In genomic region chr4:88144866-88145300, GRCh38 we compare ENCODE assay signal across 1 cellular context.
TF ChIP-seq lines count a peak whose summit lies in the region.

No MANE protein-coding gene starts in this region.

TF ChIP-seq in IMR-90, 13 proteins besides CTCF, POLR2A, EP300 and RAD21:
- TF ChIP-seq FOS (IDR thresholded peaks at IDR 0.05; ENCODE audit: low read depth, low read length) = no peak
- TF ChIP-seq CEBPB (IDR thresholded peaks at IDR 0.05; ENCODE audit: low read depth, low read length) = peak; percentile 86
- no peak for TF ChIP-seq RFX5 (IDR thresholded peaks at IDR 0.05; ENCODE audit: low read depth, low read length)
- no peak for TF ChIP-seq MXI1 (IDR thresholded peaks at IDR 0.05; ENCODE audit: borderline replicate concordance, low read depth, low read length)
- no peak for TF ChIP-seq SMC3 (IDR thresholded peaks at IDR 0.05; ENCODE audit: low read depth, low read length)
